8 cellular contexts compared by ENCODE assay signal in genomic region chr16:84730406-84731106, GRCh38. TPM values are rescaled to one million over a fixed set of nuclear protein-coding genes. Genes with fewer than 3 reads are reported as not detected.
DNase-seq lines count a peak whose midpoint lies in the region; ATAC-seq, FAIRE-seq and TF ChIP-seq lines count a peak whose summit lies in the region.

No MANE protein-coding gene starts in this region.

- peak overlapping the region; percentile 95 for H3K4me2 ChIP-seq in endothelial cell of umbilical vein (ENCODE audit: insufficient read depth, low read length)

- TF ChIP-seq CTCF in C4-2B (conservative IDR thresholded peaks at IDR 0.05) (no peak), endothelial cell of umbilical vein (IDR thresholded peaks at IDR 0.05; ENCODE audit: extremely low read depth in 1 of 2, insufficient read depth in 1 of 2, low read depth in 1 of 2, low read length in 2 of 2) (no peak)

- ATAC-seq in GM18519 (IDR thresholded peaks at IDR 0.05; ENCODE audit: low FRiP score, unreplicated experiment) (peak; percentile 42), GM18873 (IDR thresholded peaks at IDR 0.05; ENCODE audit: low FRiP score, unreplicated experiment) (no peak)

- intact Hi-C loops in endothelial cell of umbilical vein (cut with micrococcal nuclease), result no loop called here

- peaks cover 0 to 3% of the 10 kb centered on the region in 2 experiments for H3K36me3 ChIP-seq in endothelial cell of umbilical vein (ENCODE audit: control insufficient read depth in 2 of 2, extremely low read depth in 1 of 2, insufficient read depth in 2 of 2, low read length in 2 of 2)

- H3K79me2 ChIP-seq in endothelial cell of umbilical vein (ENCODE audit: control insufficient read depth, insufficient read depth, low read length), result peaks cover 88% of the 10 kb centered on the region

- no peak overlapping the region for H2AFZ ChIP-seq in endothelial cell of umbilical vein (ENCODE audit: low read depth, low read length)

- BruUV-seq in endothelial cell of umbilical vein (replicated peaks; lab: Mats Ljungman, UMichigan), result no TSS peak

- peaks cover 66% of the 10 kb centered on the region for H3K4me1 ChIP-seq in endothelial cell of umbilical vein (ENCODE audit: control insufficient read depth, extremely low read depth, insufficient read depth, low read length)
- H3K4me1 ChIP-seq in mononuclear cell (ENCODE audit: insufficient read depth, low read length), result peaks cover 62% of the 10 kb centered on the region

- peak; percentile 56 for TF ChIP-seq POLR2A in endothelial cell of umbilical vein (IDR thresholded peaks at IDR 0.05; ENCODE audit: low read depth, low read length)

- H4K20me1 ChIP-seq in endothelial cell of umbilical vein (replicated peaks; ENCODE audit: control insufficient read depth, extremely low read depth, insufficient read depth, low read length), result peaks cover 3% of the 10 kb centered on the region

- POLR2A ChIA-PET in endothelial cell of umbilical vein (lab: Charles Lee), result interaction anchor here (1.2 kb wide), 1 partner anchor 41 kb away, joined by 3 read pairs; no protein-coding TSS in a partner anchor

- H3K27ac ChIP-seq in C4-2B (peak overlapping the region; percentile 95), endothelial cell of umbilical vein (ENCODE audit: insufficient read depth, low read depth, low read length) (peak overlapping the region; percentile 83)

- H3K4me3 ChIP-seq in endothelial cell of umbilical vein (replicated peaks in 1 of 3; ENCODE audit: insufficient read depth in 1 of 3, low read depth in 1 of 3, low read length in 3 of 3) (peak overlapping the region in 1 of 3 experiments; percentile 68), mononuclear cell (ENCODE audit: low read length) (peak overlapping the region; percentile 3)

- CTCF ChIA-PET in endothelial cell of umbilical vein (lab: Charles Lee), result interaction anchor here (0.9 to 9.3 kb wide), 9 partner anchors 8 to 241 kb away, joined by 3 to 148 read pairs (median 6); no protein-coding TSS in a partner anchor

- dilution Hi-C loops in endothelial cell of umbilical vein (cut with MboI; ENCODE audit: extremely low pct_ligation_motif_present, low sequenced_read_pairs), result no loop called here

- H3K9ac ChIP-seq in endothelial cell of umbilical vein (replicated peaks; ENCODE audit: extremely low read depth, insufficient read depth, low read length), result peak overlapping the region; percentile 94

- H3K9me3 ChIP-seq in endothelial cell of umbilical vein (replicated peaks; ENCODE audit: control insufficient read depth, insufficient read depth, low read length) (no peaks in the 10 kb centered on the region), mononuclear cell (ENCODE audit: low read depth, low read length) (no peaks in the 10 kb centered on the region)

- DNase-seq in HuH-7 (ENCODE audit: low spot score), result peak; percentile 50
- peak; percentile 59 for DNase-seq in SW480 (ENCODE audit: low spot score)
- peak; percentile 93 for DNase-seq in endothelial cell of umbilical vein (ENCODE audit: low read depth, low spot score)
- no peak for DNase-seq in activated CD4-positive, CD25-positive, alpha-beta regulatory T cell (lab: John Stamatoyannopoulos, UW)

- H3K9me1 ChIP-seq in endothelial cell of umbilical vein (replicated peaks; ENCODE audit: control insufficient read depth, extremely low read depth, insufficient read depth, low read length), result no peaks in the 10 kb centered on the region

- peak; percentile 75 for FAIRE-seq in endothelial cell of umbilical vein (lab: Jason Lieb, UNC)

- H3K27me3 ChIP-seq in endothelial cell of umbilical vein (ENCODE audit: control insufficient read depth in 2 of 2, insufficient read depth in 2 of 2, low read length in 2 of 2) (no peaks in the 10 kb centered on the region), mononuclear cell (ENCODE audit: insufficient read depth, low read length) (no peaks in the 10 kb centered on the region)

TF ChIP-seq in endothelial cell of umbilical vein, 7 proteins besides CTCF, POLR2A, EP300 and RAD21:
- peak; percentile 94 for TF ChIP-seq GATA2 (IDR thresholded peaks at IDR 0.05; ENCODE audit: insufficient read depth, insufficient read length, low read depth, low read length)
- no peak for TF ChIP-seq MYC (IDR thresholded peaks at IDR 0.05; ENCODE audit: low read depth, low read length)
- TF ChIP-seq EZH2 (IDR thresholded peaks at IDR 0.05; ENCODE audit: borderline replicate concordance, low read depth, low read length, severe bottlenecking), result no peak
- peak; percentile 68 for TF ChIP-seq POLR2AphosphoS5 (IDR thresholded peaks at IDR 0.05; ENCODE audit: insufficient read depth, low read depth, low read length)
- peak; percentile 90 for TF ChIP-seq JUN (IDR thresholded peaks at IDR 0.05; ENCODE audit: borderline replicate concordance, insufficient read depth, insufficient read length, low read depth)
- TF ChIP-seq, protein P1, sequence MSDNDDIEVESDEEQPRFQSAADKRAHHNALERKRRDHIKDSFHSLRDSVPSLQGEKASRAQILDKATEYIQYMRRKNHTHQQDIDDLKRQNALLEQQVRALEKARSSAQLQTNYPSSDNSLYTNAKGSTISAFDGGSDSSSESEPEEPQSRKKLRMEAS (IDR thresholded peaks at IDR 0.05; ENCODE audit: insufficient read depth, insufficient read length), result no peak
- peak; percentile 97 for TF ChIP-seq FOS (IDR thresholded peaks at IDR 0.05; ENCODE audit: borderline replicate concordance, insufficient read depth, low read length)

RNA-seq across cellular contexts. Expression of gene USP10, which starts 30.8 kb away (rescaled TPM):
- 97.4 and 115 TPM in 2 replicates for total RNA-seq in endothelial cell of umbilical vein
- 84.0 and 92.5 TPM in 2 replicates for polyA plus RNA-seq in endothelial cell of umbilical vein
- 59.6 and 70.6 TPM in 2 replicates for polyA plus RNA-seq in endothelial cell of umbilical vein (2011; cell fraction: cytosol; rRNA removed)
- polyA plus RNA-seq in endothelial cell of umbilical vein (2011; cell fraction: nucleus; rRNA removed), result 98.5 and 113 TPM in 2 replicates
- 73.0 and 104 TPM in 2 replicates for polyA plus RNA-seq in endothelial cell of umbilical vein (2012)
- polyA minus RNA-seq in endothelial cell of umbilical vein, result 201 and 251 TPM in 2 replicates
- 75.2 TPM for polyA minus RNA-seq in endothelial cell of umbilical vein (2011; cell fraction: cytosol; rRNA and poly(A)+ RNA removed)
- polyA minus RNA-seq in endothelial cell of umbilical vein (2011; cell fraction: nucleus; rRNA and poly(A)+ RNA removed), result 80.8 and 98.1 TPM in 2 replicates
- 141 TPM for total RNA-seq in mononuclear cell

Comparison
In these comparisons a context has a peak if more than half of its experiments do, and no peak if none do; other contexts are left out.
1. DNase-seq: peak in HuH-7 (single experiment), SW480 (single experiment) and endothelial cell of umbilical vein (single experiment); none in activated CD4-positive, CD25-positive, alpha-beta regulatory T cell (0 of 4).